23 cellular contexts compared by ENCODE assay signal in the genomic region with DNA sequence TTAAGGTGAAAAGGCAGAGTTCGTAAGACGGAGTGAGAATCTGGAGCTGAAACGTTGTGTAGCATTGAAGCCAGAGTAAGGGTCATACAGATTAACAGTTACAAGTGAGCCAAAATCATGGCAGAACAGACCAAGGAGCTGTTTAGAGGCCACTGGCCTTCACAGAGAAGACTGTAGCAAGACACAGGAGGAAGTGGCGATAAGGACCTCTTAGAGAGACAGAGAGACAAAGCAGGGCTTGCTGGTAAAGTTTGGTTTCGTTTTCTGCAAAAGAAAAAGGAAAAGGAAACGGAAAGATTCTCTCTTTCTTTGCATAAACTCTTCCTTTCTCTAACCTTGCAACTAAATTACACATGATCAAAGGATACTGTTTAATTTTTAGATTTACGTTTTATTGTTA.
A peak's percentile ranks its signal among the peaks of the same experiment; 100 is the strongest.
DNase-seq lines count a peak whose midpoint lies in the region; ATAC-seq and TF ChIP-seq lines count a peak whose summit lies in the region.
"Had no signal": no experiment of that assay in that cellular context is flagged by ENCODE, and none has a peak within 500 bp of the region (broad histone marks: within the 10 kb centered on the region; RNA-seq: fewer than 3 reads in every experiment).

No MANE protein-coding gene starts in this region.

- no peaks in the 10 kb centered on the region for H3K4me1 ChIP-seq in OCI-LY1 (ENCODE audit: insufficient read depth, low read length, severe bottlenecking)
- H3K4me1 ChIP-seq: colonic mucosa had no signal

- 0 out of 2 replicates have a peak, but pooled peaks cover 2% of the 10 kb centered on the region for H3K9me3 ChIP-seq in OCI-LY1 (ENCODE audit: low read length)
- H3K9me3 ChIP-seq: colonic mucosa had no signal

- no peaks in the 10 kb centered on the region for H3F3A ChIP-seq in OCI-LY1 (ENCODE audit: insufficient read depth, low read length)

- H3K4me3 ChIP-seq in AG10803 (ENCODE audit: low read length) (peak overlapping the region; percentile 30), GM12865 (ENCODE audit: low read depth, low read length) (no peak overlapping the region), OCI-LY1 (ENCODE audit: low read depth, low read length, poor library complexity, severe bottlenecking) (no peak overlapping the region)
- H3K4me3 ChIP-seq: colonic mucosa, smooth muscle cell had no signal

- no peak for ATAC-seq in central memory CD8-positive, alpha-beta T cell (replicated peaks; ENCODE audit: extremely low read depth, poor library complexity, severe bottlenecking)
- no peak for ATAC-seq in GM19397 (IDR thresholded peaks at IDR 0.05; ENCODE audit: unreplicated experiment)

- H3K4me3 Mint-ChIP-seq in central memory CD8-positive, alpha-beta T cell, result peak overlapping the region; percentile 49
- H3K4me3 Mint-ChIP-seq in glutamatergic neuron (ENCODE audit: unreplicated experiment), result no peak overlapping the region
- H3K4me3 Mint-ChIP-seq: IgD-negative memory B cell, nephron had no signal

- H3K27ac ChIP-seq in OCI-LY1 (ENCODE audit: low read depth, low read length, poor library complexity, severe bottlenecking), result no peak overlapping the region
- H3K27ac ChIP-seq: colonic mucosa had no signal

- TF ChIP-seq CTCF in AG10803 (conservative IDR thresholded peaks at IDR 0.05; ENCODE audit: low read length) (no peak), GM12865 (IDR thresholded peaks at IDR 0.05; ENCODE audit: insufficient read depth, low read depth, low read length, missing control alignments) (no peak), OCI-LY1 (IDR thresholded peaks at IDR 0.05; ENCODE audit: low read length) (no peak), glutamatergic neuron (IDR thresholded peaks at IDR 0.05; ENCODE audit: partially characterized antibody, unreplicated experiment) (no peak)

- H3K36me3 ChIP-seq in OCI-LY1 (ENCODE audit: insufficient read depth, low read length), result no peaks in the 10 kb centered on the region
- H3K36me3 ChIP-seq: colonic mucosa had no signal

- DNase-seq in AG10803 (ENCODE audit: low read depth) (no peak), GM12865 (ENCODE audit: low read depth) (peak; percentile 4), glutamatergic neuron (no peak), posterior cingulate gyrus (no peak)
- no peak for DNase-seq in central memory CD8-positive, alpha-beta T cell (ENCODE audit: low spot score in 2 of 2)
- DNase-seq in activated CD4-positive, CD25-positive, alpha-beta regulatory T cell (lab: John Stamatoyannopoulos, UW), result no peak
- DNase-seq: activated CD4-positive, alpha-beta T cell treated with anti-CD3 and anti-CD28 coated beads, Interleukin-2, amount 50 U/mL, for 48 hours; activated naive CD4-positive, alpha-beta T cell treated with anti-CD3 and anti-CD28 coated beads, Interleukin-2, amount 50 U/mL, for 16 hours; activated T-cell treated with anti-CD3 and anti-CD28 coated beads, Interleukin-2, amount 50 U/mL, for 1 hour; colonic mucosa; foreskin melanocyte; kidney glomerular epithelial cell; mesendoderm; NCI-H1417; NCI-H526 treated with DMSO at 0.1 percent for 48 hours; stimulated activated CD8-positive, alpha-beta memory T cell treated with anti-CD3 and anti-CD28 coated beads, Interleukin-4, amount 100 ng/mL, for 48 hours; substantia nigra had no signal

- no peak overlapping the region for H2AFZ ChIP-seq in OCI-LY1 (ENCODE audit: low read length)

- H3K27ac Mint-ChIP-seq in central memory CD8-positive, alpha-beta T cell (ENCODE audit: low read depth), result no peak overlapping the region
- H3K27ac Mint-ChIP-seq in glutamatergic neuron (ENCODE audit: unreplicated experiment), result no peak overlapping the region
- H3K27ac Mint-ChIP-seq: IgD-negative memory B cell, nephron, progenitor cell of endocrine pancreas had no signal

- H3K27me3 ChIP-seq in OCI-LY1 (ENCODE audit: insufficient read depth, low read length), result no peaks in the 10 kb centered on the region
- H3K27me3 ChIP-seq: colonic mucosa had no signal

- no peaks in the 10 kb centered on the region for H3K9me3 Mint-ChIP-seq in central memory CD8-positive, alpha-beta T cell
- H3K9me3 Mint-ChIP-seq in glutamatergic neuron (ENCODE audit: unreplicated experiment), result no peaks in the 10 kb centered on the region

- peak overlapping the region; percentile 29; the same call in 1 of the 2 replicates for H3K4me2 ChIP-seq in OCI-LY1 (ENCODE audit: low read length)
- H3K4me2 ChIP-seq: smooth muscle cell had no signal

- H3K9ac ChIP-seq in OCI-LY1 (ENCODE audit: low read length), result no peak overlapping the region

- peaks cover 9% of the 10 kb centered on the region for H3K4me1 Mint-ChIP-seq in central memory CD8-positive, alpha-beta T cell
- no peaks in the 10 kb centered on the region for H3K4me1 Mint-ChIP-seq in glutamatergic neuron (ENCODE audit: low read depth, unreplicated experiment)
- H3K4me1 Mint-ChIP-seq: IgD-negative memory B cell had no signal

- no peaks in the 10 kb centered on the region for H3K9me2 ChIP-seq in OCI-LY1 (ENCODE audit: low read depth, low read length)

- no peaks in the 10 kb centered on the region for H3K36me3 Mint-ChIP-seq in central memory CD8-positive, alpha-beta T cell (ENCODE audit: insufficient read depth)
- H3K36me3 Mint-ChIP-seq in glutamatergic neuron (ENCODE audit: unreplicated experiment), result no peaks in the 10 kb centered on the region
- H3K36me3 Mint-ChIP-seq: IgD-negative memory B cell had no signal

- H3K79me2 ChIP-seq in OCI-LY1 (ENCODE audit: insufficient read depth, low read length), result no peaks in the 10 kb centered on the region

- H3K27me3 Mint-ChIP-seq in central memory CD8-positive, alpha-beta T cell, result no peaks in the 10 kb centered on the region
- no peaks in the 10 kb centered on the region for H3K27me3 Mint-ChIP-seq in glutamatergic neuron (ENCODE audit: unreplicated experiment)
- H3K27me3 Mint-ChIP-seq: IgD-negative memory B cell, progenitor cell of endocrine pancreas had no signal

- H4K20me1 ChIP-seq in OCI-LY1 (ENCODE audit: insufficient read depth, low read length), result no peaks in the 10 kb centered on the region

- intact Hi-C loops in posterior cingulate gyrus (cut with DNase I), result no loop called here
